Comparison of ENCODE assay signal across 9 cellular contexts in the genomic region with DNA sequence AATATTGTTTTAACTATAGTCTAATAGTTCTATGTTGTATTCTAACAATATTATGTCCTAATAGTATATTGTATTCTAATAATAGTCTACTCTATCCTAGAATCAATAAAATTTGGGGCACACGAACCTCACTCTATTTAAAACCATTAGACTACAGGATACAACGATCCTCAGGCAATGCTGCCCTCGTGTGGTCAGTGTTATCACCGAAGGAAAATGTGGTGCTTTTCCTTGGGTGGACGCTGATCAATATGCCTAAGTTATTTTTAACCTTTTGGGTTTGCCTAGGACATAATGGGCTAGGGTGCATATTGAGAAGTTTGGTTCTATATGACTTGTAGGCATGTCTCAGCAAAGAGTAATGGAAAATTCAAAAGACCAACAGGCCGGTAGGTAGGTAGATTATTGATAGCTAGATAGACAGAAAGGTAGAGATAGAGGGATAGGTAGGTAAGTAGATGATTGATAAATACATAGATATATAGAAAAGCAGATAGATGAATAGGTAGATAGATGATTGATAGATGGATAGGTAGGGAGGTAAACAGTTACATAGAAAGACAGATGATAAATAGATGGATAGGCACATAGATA.
DNase-seq lines count a peak whose midpoint lies in the region; ATAC-seq and TF ChIP-seq lines count a peak whose summit lies in the region.
"Had no signal": no experiment of that assay in that cellular context is flagged by ENCODE, and none has a peak within 500 bp of the region (broad histone marks: within the 10 kb centered on the region; RNA-seq: fewer than 3 reads in every experiment).

No MANE protein-coding gene starts in this region.

- DNase-seq in ACHN (peak; percentile 29), SK-N-MC (ENCODE audit: low read depth, low spot score) (peak; percentile 28), mammary epithelial cell (peak; percentile 20), left lung (no peak), superior temporal gyrus (ENCODE audit: extremely low spot score) (peak; percentile 45)

- in situ Hi-C loops in ACHN (cut with HindIII; ENCODE audit: low pct_ligation_motif_present, low pct_unique_long_range_greater_than_20kb, low sequenced_read_pairs) (no loop called here), mammary epithelial cell (cut with MboI; ENCODE audit: low sequenced_read_pairs in 2 of 2) (no loop called here)

- H3K9me3 ChIP-seq in SK-N-MC (ENCODE audit: low read depth, low read length) = no peaks in the 10 kb centered on the region
- no peaks in the 10 kb centered on the region for H3K9me3 ChIP-seq in mammary epithelial cell (replicated peaks; ENCODE audit: insufficient read depth, low read length)
- H3K9me3 ChIP-seq in left lung = no peaks in the 10 kb centered on the region

- H3K27me3 ChIP-seq in mammary epithelial cell (ENCODE audit: insufficient read depth, low read length) (no peaks in the 10 kb centered on the region), left lung (no peaks in the 10 kb centered on the region)

- H3K79me2 ChIP-seq in mammary epithelial cell (ENCODE audit: insufficient read depth, low read length) = no peaks in the 10 kb centered on the region

- no peaks in the 10 kb centered on the region for H4K20me1 ChIP-seq in mammary epithelial cell (ENCODE audit: insufficient read depth, low read length)

- ATAC-seq in HG03520 (IDR thresholded peaks at IDR 0.05; ENCODE audit: unreplicated experiment) (peak; percentile 86), left lung (peak; percentile 65), HG03469 (IDR thresholded peaks at IDR 0.05; ENCODE audit: unreplicated experiment) (no peak)

- H3K4me2 ChIP-seq in mammary epithelial cell (ENCODE audit: insufficient read depth, low read depth, low read length) = no peak overlapping the region

- intact Hi-C loops in mammary epithelial cell (cut with micrococcal nuclease) = loop anchor here (2.0 kb wide), 1 partner anchor 522 kb away; no protein-coding TSS in a partner anchor
- intact Hi-C loops in left lung (cut with DNase I) = no loop called here

- H3K4me1 ChIP-seq in mammary epithelial cell (ENCODE audit: insufficient read depth, low read length) (no peaks in the 10 kb centered on the region), left lung (no peaks in the 10 kb centered on the region)

- TF ChIP-seq CTCF in GM12873 (IDR thresholded peaks at IDR 0.05; ENCODE audit: insufficient read depth, low read depth, low read length, missing control alignments) (peak; percentile 65), mammary epithelial cell (conservative IDR thresholded peaks at IDR 0.05 in 1 of 2, IDR thresholded peaks at IDR 0.05 in 1 of 2; ENCODE audit: extremely low read depth in 1 of 2, insufficient read depth in 1 of 2, low read depth in 1 of 2, low read length in 2 of 2) (peak; percentile 53 to 59), left lung (IDR thresholded peaks at IDR 0.05) (peak; percentile 34 to 58)

- BruUV-seq in mammary epithelial cell (replicated peaks; lab: Mats Ljungman, UMichigan) = no TSS peak

- H2AFZ ChIP-seq in mammary epithelial cell (ENCODE audit: low read depth, low read length) = no peak overlapping the region

- 11% methylated on average over 6 of the region's 6 CpGs for WGBS in mammary epithelial cell (ENCODE audit: low coverage, missing lambda C conversion rate)

- dilution Hi-C loops in mammary epithelial cell (cut with HindIII; ENCODE audit: low sequenced_read_pairs) = no loop called here

- no peak overlapping the region for H3K27ac ChIP-seq in SK-N-MC
- no peak overlapping the region for H3K27ac ChIP-seq in mammary epithelial cell (ENCODE audit: insufficient read depth, low read depth, low read length)
- H3K27ac ChIP-seq in left lung = no peak overlapping the region
- H3K27ac ChIP-seq: HL-60 had no signal

- H3K9ac ChIP-seq in SK-N-MC (ENCODE audit: insufficient read length) = no peak overlapping the region
- no peak overlapping the region for H3K9ac ChIP-seq in mammary epithelial cell (ENCODE audit: insufficient read depth, low read length)

- H3K4me3 ChIP-seq in SK-N-MC = no peak overlapping the region
- no peak overlapping the region for H3K4me3 ChIP-seq in mammary epithelial cell (replicated peaks in 1 of 3; ENCODE audit: insufficient read depth in 1 of 3, low read depth in 2 of 3, low read length in 3 of 3)
- no peak overlapping the region for H3K4me3 ChIP-seq in left lung

- CTCF ChIA-PET in mammary epithelial cell (lab: Charles Lee; ENCODE audit: low non-redundant PET) = no interaction called here

- peaks cover 3% of the 10 kb centered on the region; the same call in 1 of the 2 replicates for H3K36me3 ChIP-seq in SK-N-MC (ENCODE audit: insufficient read depth, low read length)
- no peaks in the 10 kb centered on the region for H3K36me3 ChIP-seq in mammary epithelial cell (ENCODE audit: insufficient read depth, low read length)
- H3K36me3 ChIP-seq in left lung = no peaks in the 10 kb centered on the region

Comparison
In these comparisons a context has a peak if more than half of its experiments do, and no peak if none do; other contexts are left out.
1. DNase-seq: peak in ACHN (single experiment), SK-N-MC (single experiment), mammary epithelial cell (single experiment) and superior temporal gyrus (single experiment); none in left lung (0 of 2).
2. Peak in every context shown above with its lines, with median percentiles within 50 percentile points of each other: CTCF ChIP-seq.